Comparison of ENCODE assay signal across 8 cellular contexts in the genomic region with DNA sequence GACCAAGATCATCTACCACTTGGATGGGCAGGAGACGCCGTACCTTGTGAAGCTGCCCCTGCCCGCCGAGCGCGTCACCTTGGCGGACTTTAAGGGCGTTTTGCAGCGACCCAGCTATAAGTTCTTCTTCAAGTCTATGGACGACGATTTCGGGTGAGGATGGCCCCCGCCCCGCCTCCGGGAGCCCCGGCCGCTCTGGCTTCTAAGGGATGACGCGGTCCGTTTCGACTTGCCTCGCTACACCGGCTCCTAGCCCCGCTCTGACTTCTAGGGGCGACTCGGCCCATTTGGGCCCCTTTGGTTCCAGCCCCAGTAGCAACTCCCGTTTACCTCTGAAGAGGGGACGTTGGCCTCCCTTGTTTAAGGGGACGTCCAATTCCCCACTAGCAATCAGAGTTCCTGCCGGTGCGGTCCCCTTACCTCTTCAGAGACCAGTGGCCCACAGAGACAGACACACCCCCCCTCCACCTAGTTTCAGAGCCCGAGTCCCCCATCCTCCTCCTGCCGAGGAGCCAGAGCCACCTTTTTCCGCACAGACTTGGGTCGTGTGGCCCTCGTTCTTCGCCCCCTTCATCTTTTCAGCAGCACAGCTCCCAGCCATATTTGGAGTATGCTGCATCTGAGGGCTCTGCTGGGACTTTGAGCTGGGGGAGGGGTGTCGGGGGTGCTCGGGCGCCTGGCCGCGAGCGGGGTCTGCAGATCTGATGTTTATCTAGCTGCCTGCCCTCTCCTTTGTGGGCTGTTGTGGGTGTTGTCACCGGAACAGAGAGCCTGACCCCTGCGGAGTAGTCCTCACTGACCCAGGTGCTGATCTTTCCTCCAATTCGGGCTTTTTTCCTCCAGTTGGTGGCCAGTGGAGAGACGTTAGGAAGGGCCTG. TPM values are rescaled to one million over a fixed set of nuclear protein-coding genes. Genes with fewer than 3 reads are reported as not detected.
DNase-seq lines count a peak whose midpoint lies in the region; ATAC-seq and TF ChIP-seq lines count a peak whose summit lies in the region.

No MANE protein-coding gene starts in this region.

- no peaks in the 10 kb centered on the region for H3K9me2 ChIP-seq in Karpas-422 (replicated peaks; ENCODE audit: insufficient read depth, low read length)

- peak overlapping the region; percentile 95 for H3K4me3 Mint-ChIP-seq in activated CD4-positive, alpha-beta memory T cell treated with anti-CD3 and anti-CD28 coated beads for 36 hours
- peak overlapping the region; percentile 97 for H3K4me3 Mint-ChIP-seq in endothelial cell (ENCODE audit: unreplicated experiment)

- no peaks in the 10 kb centered on the region for H3K36me3 Mint-ChIP-seq in activated CD4-positive, alpha-beta memory T cell treated with anti-CD3 and anti-CD28 coated beads for 36 hours
- peaks cover 5% of the 10 kb centered on the region for H3K36me3 Mint-ChIP-seq in endothelial cell (ENCODE audit: low read depth, unreplicated experiment)

- intact Hi-C loops in activated CD4-positive, alpha-beta memory T cell treated with anti-CD3 and anti-CD28 coated beads for 36 hours (cut with micrococcal nuclease): loop anchor here (1.0 to 2.0 kb wide), 2 partner anchors 19 to 21 kb away; a partner anchor contains a TSS

- H3K4me1 ChIP-seq in Karpas-422 (ENCODE audit: low read length) (peaks cover 18% of the 10 kb centered on the region), mucosa of rectum (ENCODE audit: control insufficient read depth in 2 of 2, insufficient read depth in 2 of 2, low read length in 2 of 2) (peaks cover 22 to 25% of the 10 kb centered on the region in 2 donors)

- H3K9ac ChIP-seq in Karpas-422 (ENCODE audit: low read length) (peak overlapping the region; percentile 90), mucosa of rectum (ENCODE audit: low read depth in 1 of 2, low read length in 2 of 2) (peak overlapping the region; percentile 78 to 91)

- H3K79me2 ChIP-seq in Karpas-422 (ENCODE audit: low read length): peaks cover 45% of the 10 kb centered on the region

- no peaks in the 10 kb centered on the region for H3K27me3 Mint-ChIP-seq in activated CD4-positive, alpha-beta memory T cell treated with anti-CD3 and anti-CD28 coated beads for 36 hours
- peaks cover 9% of the 10 kb centered on the region for H3K27me3 Mint-ChIP-seq in endothelial cell (ENCODE audit: unreplicated experiment)

- H3K4me1 Mint-ChIP-seq in activated CD4-positive, alpha-beta memory T cell treated with anti-CD3 and anti-CD28 coated beads for 36 hours (ENCODE audit: low read depth): peaks cover 19% of the 10 kb centered on the region
- peaks cover 38% of the 10 kb centered on the region for H3K4me1 Mint-ChIP-seq in endothelial cell (ENCODE audit: unreplicated experiment)

- H3K9me3 ChIP-seq in Karpas-422 (ENCODE audit: low read length): no peaks in the 10 kb centered on the region
- no peaks in the 10 kb centered on the region for H3K9me3 ChIP-seq in mucosa of rectum (ENCODE audit: control insufficient read depth in 2 of 2, low read length in 2 of 2)

- DNase-seq in ELF-1 (ENCODE audit: low read depth, low spot score): peak; percentile 52
- peak; percentile 85 for DNase-seq in Karpas-422
- peak; percentile 65 for DNase-seq in activated CD4-positive, alpha-beta memory T cell treated with anti-CD3 and anti-CD28 coated beads for 36 hours
- no peak for DNase-seq in endothelial cell (ENCODE audit: low spot score)
- DNase-seq in COLO829 (ENCODE audit: low spot score): no peak

- H3K36me3 ChIP-seq in Karpas-422 (ENCODE audit: insufficient read depth, low read length): no peaks in the 10 kb centered on the region
- no peaks in the 10 kb centered on the region for H3K36me3 ChIP-seq in mucosa of rectum (ENCODE audit: control insufficient read depth in 2 of 2, insufficient read depth in 2 of 2, low read length in 2 of 2)

- H2AFZ ChIP-seq in Karpas-422 (ENCODE audit: low read length): peak overlapping the region; percentile 91

- H3K4me3 ChIP-seq in Karpas-422 (ENCODE audit: low read length) (peak overlapping the region; percentile 78), mucosa of rectum (ENCODE audit: low read length in 2 of 2) (peak overlapping the region; percentile 93 to 97)

- peak overlapping the region; percentile 84 for H3K4me2 ChIP-seq in Karpas-422 (ENCODE audit: low read depth, low read length, poor library complexity, severe bottlenecking)

- no peaks in the 10 kb centered on the region for H3K27me3 ChIP-seq in Karpas-422 (ENCODE audit: low read length)
- no peaks in the 10 kb centered on the region for H3K27me3 ChIP-seq in mucosa of rectum (ENCODE audit: control insufficient read depth in 2 of 2, insufficient read depth in 2 of 2, low read length in 2 of 2)

- CTCF ChIA-PET in activated CD4-positive, alpha-beta memory T cell treated with anti-CD3 and anti-CD28 coated beads for 36 hours (lab: Charles Lee): interaction anchor here (1.2 to 2.2 kb wide), 4 partner anchors 21 to 260 kb away, joined by 5 to 6 read pairs (median 6); a partner anchor contains a TSS

- no peaks in the 10 kb centered on the region for H3K9me3 Mint-ChIP-seq in activated CD4-positive, alpha-beta memory T cell treated with anti-CD3 and anti-CD28 coated beads for 36 hours
- H3K9me3 Mint-ChIP-seq in endothelial cell (ENCODE audit: unreplicated experiment): no peaks in the 10 kb centered on the region

- peak overlapping the region; percentile 60 for H3K27ac Mint-ChIP-seq in activated CD4-positive, alpha-beta memory T cell treated with anti-CD3 and anti-CD28 coated beads for 36 hours
- peak overlapping the region; percentile 88 for H3K27ac Mint-ChIP-seq in endothelial cell (ENCODE audit: unreplicated experiment)

- H3K27ac ChIP-seq in Karpas-422 (ENCODE audit: low read length): peak overlapping the region; percentile 24; the same call in 1 of the 2 replicates
- peak overlapping the region; percentile 82 to 84 for H3K27ac ChIP-seq in mucosa of rectum (ENCODE audit: low read depth in 2 of 2, low read length in 2 of 2)
- peak overlapping the region; percentile 86 for H3K27ac ChIP-seq in temporal lobe (ENCODE audit: low read depth, low read length)

- TF ChIP-seq CTCF in endothelial cell (IDR thresholded peaks at IDR 0.05; ENCODE audit: unreplicated experiment): no peak

- peak; percentile 16 for ATAC-seq in GM21619 (IDR thresholded peaks at IDR 0.05; ENCODE audit: unreplicated experiment)

- POLR2A ChIA-PET in activated CD4-positive, alpha-beta memory T cell treated with anti-CD3 and anti-CD28 coated beads for 36 hours (lab: Charles Lee): interaction anchor here (0.7 to 1.6 kb wide), 4 partner anchors 12 to 30 kb away, joined by 3 to 7 read pairs (median 4); a partner anchor contains a TSS

- H4K20me1 ChIP-seq in Karpas-422 (ENCODE audit: insufficient read depth, low read depth, low read length): peaks cover 15% of the 10 kb centered on the region; the same call in 1 of the 2 replicates

RNA-seq across cellular contexts. Expression of a gene that starts 0.7 kb away (rescaled TPM):
- 62.1 and 106 TPM in 2 replicates for total RNA-seq in Karpas-422 (2014; rRNA removed; shearing (Covaris generic); ENCODE audit: low replicate concordance)
- 10 to 100 TPM; 28.5 to 32.4 TPM for total RNA-seq in activated CD4-positive, alpha-beta memory T cell treated with anti-CD3 and anti-CD28 coated beads for 36 hours
- total RNA-seq in endothelial cell (ENCODE audit: unreplicated experiment) (103 TPM), temporal lobe (28.0 TPM)

RNA-seq across cellular contexts. Expression of a gene that starts 18.8 kb away (rescaled TPM):
- total RNA-seq in Karpas-422 (2014; rRNA removed; shearing (Covaris generic); ENCODE audit: low replicate concordance): 212 and 265 TPM in 2 replicates
- total RNA-seq in activated CD4-positive, alpha-beta memory T cell treated with anti-CD3 and anti-CD28 coated beads for 36 hours: 100 to 1,000 TPM; 218 to 221 TPM
- total RNA-seq in endothelial cell (ENCODE audit: unreplicated experiment): 401 TPM
- 228 TPM for total RNA-seq in temporal lobe

RNA-seq across cellular contexts. Expression of a gene that starts 20.7 kb away (rescaled TPM):
- 59.4 and 68.4 TPM in 2 replicates for total RNA-seq in Karpas-422 (2014; rRNA removed; shearing (Covaris generic); ENCODE audit: low replicate concordance)
- total RNA-seq in activated CD4-positive, alpha-beta memory T cell treated with anti-CD3 and anti-CD28 coated beads for 36 hours: 10 to 100 TPM; 49.6 to 51.5 TPM
- total RNA-seq in endothelial cell (ENCODE audit: unreplicated experiment): 37.0 TPM
- total RNA-seq in temporal lobe: 29.7 TPM

RNA-seq across cellular contexts. Expression of a gene that starts 30.1 kb away (rescaled TPM):
- 61.6 and 62.9 TPM in 2 replicates for total RNA-seq in Karpas-422 (2014; rRNA removed; shearing (Covaris generic); ENCODE audit: low replicate concordance)
- total RNA-seq in activated CD4-positive, alpha-beta memory T cell treated with anti-CD3 and anti-CD28 coated beads for 36 hours: 10 to 100 TPM; 41.2 to 48.7 TPM
- 68.1 TPM for total RNA-seq in endothelial cell (ENCODE audit: unreplicated experiment)
- total RNA-seq in temporal lobe: 38.4 TPM

RNA-seq across cellular contexts. Expression of a gene that starts 59.0 kb away (rescaled TPM):
- not detected in 2 replicates for total RNA-seq in Karpas-422 (2014; rRNA removed; shearing (Covaris generic); ENCODE audit: low replicate concordance)
- not detected for total RNA-seq in activated CD4-positive, alpha-beta memory T cell treated with anti-CD3 and anti-CD28 coated beads for 36 hours
- total RNA-seq in endothelial cell (ENCODE audit: unreplicated experiment): not detected
- total RNA-seq in temporal lobe: not detected

Comparison
In these comparisons a context has a peak if more than half of its experiments do, and no peak if none do; other contexts are left out.
1. DNase-seq: peak in ELF-1 (single experiment), Karpas-422 (single experiment) and activated CD4-positive, alpha-beta memory T cell treated with anti-CD3 and anti-CD28 coated beads for 36 hours (single experiment); none in endothelial cell (single experiment) and COLO829 (single experiment).
2. H3K27ac ChIP-seq: peak in every context shown above with its lines; median percentile 86 in temporal lobe; 83 in mucosa of rectum; 24 in Karpas-422.